Comparison of ENCODE assay signal across 8 cellular contexts in genomic region chr12:25250744-25251730, GRCh38. TPM values are rescaled to one million over a fixed set of nuclear protein-coding genes. Genes with fewer than 3 reads are reported as not detected.
A peak's percentile ranks its signal among the peaks of the same experiment; 100 is the strongest.
DNase-seq lines count a peak whose midpoint lies in the region; ATAC-seq and TF ChIP-seq lines count a peak whose summit lies in the region.

TSS of gene KRAS (minus strand) at chr12:25250929.

- CTCF ChIA-PET in AG04449 (lab: Yijun Ruan, JAX): interaction anchor here (1.0 to 3.0 kb wide), 6 partner anchors 9 to 305 kb away, joined by 3 to 13 read pairs (median 4); no protein-coding TSS in a partner anchor

- peak within 1 kb of the TSS; percentile 92 for H3K27ac ChIP-seq in WERI-Rb-1
- peak within 1 kb of the TSS; percentile 95 to 98 for H3K27ac ChIP-seq in breast epithelium
- peak within 1 kb of the TSS; percentile 49 for H3K27ac ChIP-seq in iPS-20b (ENCODE audit: low read length)
- peak within 1 kb of the TSS; percentile 65 to 99 (median 95) for H3K27ac ChIP-seq in skin epidermis

- POLR2A ChIA-PET in AG04449 (lab: Yijun Ruan, JAX): interaction anchor here (0.6 to 1.5 kb wide), 5 partner anchors 8 to 136 kb away, joined by 3 to 12 read pairs (median 4); no protein-coding TSS in a partner anchor

- H3K36me3 ChIP-seq in WERI-Rb-1 (no peaks in the 10 kb centered on the region; the same call in 1 of the 2 replicates), breast epithelium (no peaks in the 10 kb centered on the region), iPS-20b (ENCODE audit: insufficient read depth, low read depth, low read length) (no peaks in the 10 kb centered on the region)

- intact Hi-C loops in breast epithelium (cut with DNase I; ENCODE audit: low total_unique reads): no loop called here

- peak; percentile 92 for DNase-seq in AG04449 (ENCODE audit: low read depth, low spot score)
- DNase-seq in NCI-H2196 treated with DMSO at 0.1 percent for 48 hours (lab: John Stamatoyannopoulos, UW; ENCODE audit: unreplicated experiment): peak; percentile 100
- peak; percentile 97 for DNase-seq in WERI-Rb-1
- peak; percentile 90 to 94 for DNase-seq in breast epithelium (ENCODE audit: low spot score in 2 of 2)

- H3K9ac ChIP-seq in iPS-20b (ENCODE audit: low read depth, low read length): peak within 1 kb of the TSS; percentile 72; the same call in 1 of the 2 replicates

- TF ChIP-seq POLR2A in breast epithelium (IDR thresholded peaks at IDR 0.05): no peak

- H3K4me1 ChIP-seq in breast epithelium (peaks cover 0 to 3% of the 10 kb centered on the region in 2 donors), iPS-20b (ENCODE audit: insufficient read depth, low read length) (peaks cover 4% of the 10 kb centered on the region; the same call in 1 of the 2 replicates)

- H3K27me3 ChIP-seq in WERI-Rb-1 (ENCODE audit: insufficient read depth, low read depth, severe bottlenecking) (no peaks in the 10 kb centered on the region), breast epithelium (no peaks in the 10 kb centered on the region), iPS-20b (ENCODE audit: insufficient read depth, low read length) (peaks cover 19% of the 10 kb centered on the region; the same call in 1 of the 2 replicates)

- no peaks in the 10 kb centered on the region for H3K9me3 ChIP-seq in WERI-Rb-1 (ENCODE audit: severe bottlenecking)
- H3K9me3 ChIP-seq in breast epithelium: no peaks in the 10 kb centered on the region
- H3K9me3 ChIP-seq in iPS-20b (ENCODE audit: insufficient read depth, low read depth, low read length): no peaks in the 10 kb centered on the region

- H3K4me3 ChIP-seq in AG04449 (ENCODE audit: low read depth, low read length) (peak within 1 kb of the TSS; percentile 93), WERI-Rb-1 (ENCODE audit: low read depth, low read length) (peak within 1 kb of the TSS; percentile 62), breast epithelium (peak within 1 kb of the TSS; percentile 95 to 99 (median 99)), iPS-20b (ENCODE audit: low read length) (peak within 1 kb of the TSS; percentile 76), skin epidermis (peak within 1 kb of the TSS; percentile 84 to 100 (median 97))

- TF ChIP-seq CTCF in AG04449 (IDR thresholded peaks at IDR 0.05; ENCODE audit: insufficient read depth, low read length, missing control alignments) (no peak), WERI-Rb-1 (IDR thresholded peaks at IDR 0.05; ENCODE audit: low read depth, low read length) (no peak), breast epithelium (IDR thresholded peaks at IDR 0.05) (no peak)

- ATAC-seq in GM18907 (IDR thresholded peaks at IDR 0.05; ENCODE audit: unreplicated experiment) (peak; percentile 83), HG03139 (IDR thresholded peaks at IDR 0.05; ENCODE audit: unreplicated experiment) (peak; percentile 75)

RNA-seq across cellular contexts. Expression of gene KRAS, which starts in this region (rescaled TPM):
- 10 to 100 TPM; 10.6 to 15.7 (median 14.3) TPM for total RNA-seq in breast epithelium

Comparison
In these comparisons a context has a peak if more than half of its experiments do, and no peak if none do; other contexts are left out.
1. Peak in every context shown above with its lines: DNase-seq, ATAC-seq, H3K4me3 ChIP-seq and H3K27ac ChIP-seq.